ENCODE assay signal across 8 cellular contexts in the genomic region with DNA sequence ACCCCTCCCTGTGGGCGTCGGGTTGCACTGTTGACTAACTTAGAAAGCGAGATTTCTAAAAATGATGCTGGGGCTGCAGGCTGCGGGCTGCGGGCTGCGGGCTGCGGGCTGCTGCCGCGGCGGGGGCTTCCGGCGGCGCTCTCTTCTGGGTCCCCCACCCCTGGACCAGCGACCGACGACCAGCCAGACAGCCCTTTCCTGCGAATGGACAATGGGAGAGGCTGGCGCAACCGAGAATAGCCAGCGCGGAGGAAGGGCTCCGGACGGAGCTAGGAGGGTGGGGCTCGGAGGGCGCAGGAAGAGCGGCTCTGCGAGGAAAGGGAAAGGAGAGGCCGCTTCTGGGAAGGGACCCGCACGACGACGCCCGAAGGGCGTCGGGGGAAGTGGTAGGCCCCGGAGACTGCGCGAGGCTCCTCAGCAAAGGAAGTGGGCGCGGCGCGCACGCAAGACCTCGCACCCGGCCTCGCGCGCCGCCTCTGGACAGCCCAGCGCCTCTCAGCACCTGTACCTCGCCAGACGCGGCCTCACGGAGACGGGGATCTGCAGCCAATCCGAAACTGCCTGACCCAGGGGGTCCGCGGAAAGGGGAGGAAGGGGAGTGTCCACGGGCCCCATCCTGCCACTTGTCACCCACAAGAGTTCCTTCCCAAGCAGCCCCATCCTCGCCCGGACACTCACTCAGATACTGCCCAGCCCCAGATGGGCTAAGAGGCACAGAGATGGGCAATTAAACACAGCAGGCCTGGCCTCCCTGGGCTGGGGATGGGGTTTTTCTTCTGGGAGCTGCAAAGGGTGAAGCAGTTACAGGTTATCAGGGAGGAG.
DNase-seq lines count a peak whose midpoint lies in the region; ATAC-seq and TF ChIP-seq lines count a peak whose summit lies in the region.

No MANE protein-coding gene starts in this region.

- H3K36me3 ChIP-seq in KMS-11 (ENCODE audit: insufficient read depth) (no peaks in the 10 kb centered on the region), neutrophil (no peaks in the 10 kb centered on the region), testis (ENCODE audit: low read depth, missing control alignments) (no peaks in the 10 kb centered on the region)

- intact Hi-C loops in testis (cut with DNase I; ENCODE audit: low total_unique reads), result no loop called here

- H3K9ac ChIP-seq in KMS-11, result no peak overlapping the region

- peak; percentile 50 for ATAC-seq in GM21390 (IDR thresholded peaks at IDR 0.05; ENCODE audit: unreplicated experiment)

- peak overlapping the region; percentile 84 for H3K4me2 ChIP-seq in KMS-11

- no peaks in the 10 kb centered on the region for H3K79me2 ChIP-seq in KMS-11 (ENCODE audit: insufficient read depth, low read depth)

- DNase-seq in DMS153 treated with DMSO at 0.1 percent for 48 hours (lab: John Stamatoyannopoulos, UW; ENCODE audit: unreplicated experiment), result peak; percentile 23
- peak; percentile 87 for DNase-seq in activated CD8-positive, alpha-beta memory T cell treated with anti-CD3 and anti-CD28 coated beads, Interleukin-2, amount 50 U/mL, for 48 hours
- DNase-seq in fibroblast of mammary gland (ENCODE audit: low read depth), result no peak
- peak; percentile 82 for DNase-seq in testis
- DNase-seq in Ammon's horn (ENCODE audit: low spot score), result no peak

- H3K4me1 ChIP-seq in KMS-11 (ENCODE audit: low read depth, poor library complexity, severe bottlenecking) (peaks cover 27% of the 10 kb centered on the region), neutrophil (ENCODE audit: control insufficient read depth in 1 of 2, insufficient read depth in 1 of 2, low read depth in 1 of 2, low read length in 1 of 2) (peaks cover 14 to 17% of the 10 kb centered on the region in 2 experiments), testis (peaks cover 29% of the 10 kb centered on the region)

- peak overlapping the region; percentile 85 for H2AFZ ChIP-seq in KMS-11 (ENCODE audit: low read depth)

- H3K27ac ChIP-seq in KMS-11 (no peak overlapping the region), neutrophil (no peak overlapping the region), testis (peak overlapping the region; percentile 8 to 51)

- TF ChIP-seq CTCF in KMS-11 (conservative IDR thresholded peaks at IDR 0.05; ENCODE audit: low read depth, low read length) (no peak), fibroblast of mammary gland (conservative IDR thresholded peaks at IDR 0.05; ENCODE audit: control insufficient read depth, insufficient read depth, low read depth, low read length) (peak; percentile 23), neutrophil (IDR thresholded peaks at IDR 0.05) (no peak), testis (IDR thresholded peaks at IDR 0.05) (peak in 2 of 3 experiments; percentile 5 to 10)

- TF ChIP-seq POLR2A in testis (IDR thresholded peaks at IDR 0.05), result no peak

- WGBS in testis, 2 donors, result 3 to 6% methylated on average over 48 to 53 of the region's 61 CpGs

- H3K9me3 ChIP-seq in neutrophil, result no peaks in the 10 kb centered on the region
- H3K9me3 ChIP-seq in testis, result no peaks in the 10 kb centered on the region

- H3K27me3 ChIP-seq in KMS-11 (ENCODE audit: insufficient read depth, low read depth) (no peaks in the 10 kb centered on the region; the same call in 1 of the 2 replicates), neutrophil (peaks cover 27% of the 10 kb centered on the region), testis (no peaks in the 10 kb centered on the region)

- H3K4me3 ChIP-seq in KMS-11 (IDR thresholded peaks at IDR 0.05; ENCODE audit: insufficient read depth, low read depth, low read length) (peak overlapping the region; percentile 89), fibroblast of mammary gland (ENCODE audit: control insufficient read depth, low read depth, low read length) (peak overlapping the region; percentile 19), neutrophil (ENCODE audit: low read depth in 1 of 2, low read length in 1 of 2) (peak overlapping the region; percentile 31 to 32), testis (peak overlapping the region; percentile 45 to 47)

- no peaks in the 10 kb centered on the region for H4K20me1 ChIP-seq in KMS-11 (ENCODE audit: insufficient read depth)

Comparison
In these comparisons a context has a peak if more than half of its experiments do, and no peak if none do; other contexts are left out.
1. DNase-seq: peak in DMS153 treated with DMSO at 0.1 percent for 48 hours (single experiment), activated CD8-positive, alpha-beta memory T cell treated with anti-CD3 and anti-CD28 coated beads, Interleukin-2, amount 50 U/mL, for 48 hours (single experiment) and testis (single experiment); none in fibroblast of mammary gland (single experiment) and Ammon's horn (single experiment).
2. H3K27ac ChIP-seq: peak in testis (2 of 2); none in KMS-11 (single experiment) and neutrophil (single experiment).
3. H3K4me3 ChIP-seq: peak in every context shown above with its lines; median percentile 89 in KMS-11; 46 in testis; 32 in neutrophil; 19 in fibroblast of mammary gland.
4. CTCF ChIP-seq: peak in fibroblast of mammary gland (single experiment) and testis (2 of 3); none in KMS-11 (single experiment) and neutrophil (single experiment).